Comparison of ENCODE assay signal across 34 cellular contexts in genomic region chr10:44118500-44118899, GRCh38.
"Had no signal": no experiment of that assay in that cellular context is flagged by ENCODE, and none has a peak within 500 bp of the region (broad histone marks: within the 10 kb centered on the region; RNA-seq: fewer than 3 reads in every experiment).

No MANE protein-coding gene starts in this region.

- DNase-seq: Kasumi-1, MM.1S, MV-4-11, NCI-H1048, NCI-H1092, NCI-H1092 treated with DMSO at 0.1 percent for 48 hours, NCI-H1105, NCI-H1105 treated with DMSO at 0.1 percent for 48 hours, NCI-H1417, NCI-H1417 treated with DMSO at 0.1 percent for 48 hours, NCI-H1436, NCI-H1436 treated with DMSO at 0.1 percent for 48 hours, NCI-H146, NCI-H1694, NCI-H1694 treated with DMSO at 0.1 percent for 48 hours, NCI-H187, NCI-H187 treated with DMSO at 0.1 percent for 48 hours, NCI-H1930, NCI-H2029, NCI-H2029 treated with DMSO at 0.1 percent for 48 hours, NCI-H2081, NCI-H2081 treated with DMSO at 0.1 percent for 48 hours, NCI-H2107, NCI-H2171, NCI-H2171 treated with DMSO at 0.1 percent for 48 hours, NCI-H2227 treated with DMSO at 0.1 percent for 48 hours, NCI-H226, NCI-H345, NCI-H446, NCI-H446 treated with DMSO at 0.1 percent for 48 hours, NCI-H510A, NCI-H510A treated with DMSO at 0.1 percent for 48 hours, NCI-H524 had no signal

- H3K27ac ChIP-seq: KMS-11 had no signal

- H3K9ac ChIP-seq: KMS-11 had no signal

- H3K4me2 ChIP-seq: KMS-11 had no signal
